9 cellular contexts compared by ENCODE assay signal in genomic region chr7:38232475-38233366, GRCh38. TPM values are rescaled to one million over a fixed set of nuclear protein-coding genes. Genes with fewer than 3 reads are reported as not detected.
DNase-seq lines count a peak whose midpoint lies in the region; ATAC-seq and TF ChIP-seq lines count a peak whose summit lies in the region.
"Had no signal": no experiment of that assay in that cellular context is flagged by ENCODE, and none has a peak within 500 bp of the region (broad histone marks: within the 10 kb centered on the region; RNA-seq: fewer than 3 reads in every experiment).

No MANE protein-coding gene starts in this region.

- no TSS peak for BruUV-seq in PC-3 (replicated peaks; lab: Mats Ljungman, UMichigan)

- ATAC-seq in GM19395 (IDR thresholded peaks at IDR 0.05; ENCODE audit: unreplicated experiment) (peak; percentile 85), HG03442 (IDR thresholded peaks at IDR 0.05; ENCODE audit: unreplicated experiment) (peak; percentile 90), PC-3 (no peak)

- TF ChIP-seq POLR2A in vagina (IDR thresholded peaks at IDR 0.05) = no peak

- H3K4me1 ChIP-seq in PC-3 (ENCODE audit: insufficient read depth, low read length) (no peaks in the 10 kb centered on the region), vagina (no peaks in the 10 kb centered on the region)

- H3K4me3 ChIP-seq in WERI-Rb-1 (ENCODE audit: low read depth, low read length) (no peak overlapping the region), PC-3 (ENCODE audit: low read length) (no peak overlapping the region), vagina (no peak overlapping the region)
- H3K4me3 ChIP-seq: SK-N-MC had no signal

- peak; percentile 40 for DNase-seq in activated CD4-positive, alpha-beta T cell treated with anti-CD3 and anti-CD28 coated beads for 24 hours (ENCODE audit: low read depth in 2 of 2)
- peak; percentile 5 for DNase-seq in effector CD8-positive, alpha-beta T cell (lab: John Stamatoyannopoulos, UW)
- DNase-seq in stimulated activated CD4-positive, alpha-beta T cell treated with anti-CD3 and anti-CD28 coated beads, TNF-alpha, amount 100 ng/mL, for 4 hours (ENCODE audit: low read depth in 3 of 3) = peak; percentile 13 to 52 (median 40)
- no peak for DNase-seq in WERI-Rb-1
- no peak for DNase-seq in PC-3
- no peak for DNase-seq in vagina (ENCODE audit: extremely low spot score in 2 of 2)

- no peak overlapping the region for H3K9ac ChIP-seq in PC-3 (ENCODE audit: low read length)

- TF ChIP-seq CTCF in WERI-Rb-1 (IDR thresholded peaks at IDR 0.05; ENCODE audit: low read depth, low read length) (no peak), PC-3 (conservative IDR thresholded peaks at IDR 0.05; ENCODE audit: low read depth, low read length) (no peak), vagina (IDR thresholded peaks at IDR 0.05) (no peak)

- no peaks in the 10 kb centered on the region for H3K9me3 ChIP-seq in WERI-Rb-1 (ENCODE audit: severe bottlenecking)
- no peaks in the 10 kb centered on the region for H3K9me3 ChIP-seq in PC-3 (ENCODE audit: low read length)
- no peaks in the 10 kb centered on the region for H3K9me3 ChIP-seq in vagina

- no peaks in the 10 kb centered on the region for H4K20me1 ChIP-seq in PC-3 (ENCODE audit: low read length)

- POLR2A ChIA-PET in PC-3 (lab: Charles Lee; ENCODE audit: unreplicated experiment) = no interaction called here

- H3K27ac ChIP-seq in WERI-Rb-1 (no peak overlapping the region), PC-3 (ENCODE audit: low read length) (no peak overlapping the region), vagina (no peak overlapping the region)
- H3K27ac ChIP-seq: SK-N-MC had no signal

- H3K27me3 ChIP-seq in WERI-Rb-1 (ENCODE audit: insufficient read depth, low read depth, severe bottlenecking) (no peaks in the 10 kb centered on the region), PC-3 (ENCODE audit: low read length) (no peaks in the 10 kb centered on the region), vagina (no peaks in the 10 kb centered on the region)

- no peak overlapping the region for H3K4me2 ChIP-seq in PC-3 (ENCODE audit: low read length)

- H3K36me3 ChIP-seq in WERI-Rb-1 = peaks cover 20% of the 10 kb centered on the region
- H3K36me3 ChIP-seq in PC-3 (ENCODE audit: low read depth, low read length) = no peaks in the 10 kb centered on the region; the same call in 1 of the 2 replicates
- H3K36me3 ChIP-seq in vagina = peaks cover 0 to 13% of the 10 kb centered on the region in 2 donors

- no peak overlapping the region for H2AFZ ChIP-seq in PC-3 (ENCODE audit: low read length)

- intact Hi-C loops in PC-3 (cut with micrococcal nuclease) = no loop called here
- intact Hi-C loops in vagina (cut with DNase I) = no loop called here

- H3K79me2 ChIP-seq in PC-3 (ENCODE audit: low read length) = no peaks in the 10 kb centered on the region

- CTCF ChIA-PET in PC-3 (lab: Charles Lee) = no interaction called here

- H3F3A ChIP-seq in PC-3 (ENCODE audit: low read length, unreplicated experiment) = no peaks in the 10 kb centered on the region

- H3K9me2 ChIP-seq in PC-3 (replicated peaks; ENCODE audit: low read length) = no peaks in the 10 kb centered on the region

RNA-seq across cellular contexts. Expression of gene STARD3NL, which starts 54.7 kb away (rescaled TPM):
- total RNA-seq in PC-3 (2014; rRNA removed) = 32.7 and 37.4 TPM in 2 replicates
- 29.5 TPM for total RNA-seq in vagina

Comparison
In these comparisons a context has a peak if more than half of its experiments do, and no peak if none do; other contexts are left out.
1. DNase-seq: peak in activated CD4-positive, alpha-beta T cell treated with anti-CD3 and anti-CD28 coated beads for 24 hours (2 of 2), effector CD8-positive, alpha-beta T cell (single experiment) and stimulated activated CD4-positive, alpha-beta T cell treated with anti-CD3 and anti-CD28 coated beads, TNF-alpha, amount 100 ng/mL, for 4 hours (3 of 3); none in WERI-Rb-1 (single experiment), PC-3 (single experiment) and vagina (0 of 2).